In genomic region chr4:41880840-41881831, GRCh38 we compare ENCODE assay signal across 10 cellular contexts. TPM values are rescaled to one million over a fixed set of nuclear protein-coding genes. Genes with fewer than 3 reads are reported as not detected.
DNase-seq lines count a peak whose midpoint lies in the region; ATAC-seq and TF ChIP-seq lines count a peak whose summit lies in the region.
"Had no signal": no experiment of that assay in that cellular context is flagged by ENCODE, and none has a peak within 500 bp of the region (broad histone marks: within the 10 kb centered on the region; RNA-seq: fewer than 3 reads in every experiment).

No MANE protein-coding gene starts in this region.

- peaks cover 3 to 94% (median 64%) of the 10 kb centered on the region in 7 donors for H3K27me3 ChIP-seq in spleen (replicated peaks in 1 of 7)

- in situ Hi-C loops in ACHN (cut with HindIII; ENCODE audit: low pct_ligation_motif_present, low pct_unique_long_range_greater_than_20kb, low sequenced_read_pairs), result no loop called here

- DNase-seq in T-helper 1 cell (no peak), iPS-NIHi11 (ENCODE audit: low spot score) (peak; percentile 44), spleen (peak; percentile 69), ACHN (no peak), SW480 (ENCODE audit: low spot score) (no peak)
- DNase-seq in effector CD8-positive, alpha-beta T cell (lab: John Stamatoyannopoulos, UW), result no peak
- DNase-seq: NCI-H69 had no signal

- ATAC-seq in activated T-helper 17 cell treated with anti-CD3 and anti-CD28 coated beads, Interleukin-2, amount 50 U/mL, for 72 hours (replicated peaks), result no peak
- ATAC-seq: HCT116 had no signal

- H3K4me1 ChIP-seq in spleen, result peaks cover 14 to 55% (median 30%) of the 10 kb centered on the region in 6 donors

- no peak overlapping the region for H3K27ac ChIP-seq in spleen

- no peaks in the 10 kb centered on the region for H3K36me3 ChIP-seq in spleen

- H3K36me3 Mint-ChIP-seq in T-helper 1 cell treated with Interleukin-12 subunit alpha and Interleukin-12 subunit beta and Interleukin-4 antibody, amounts not matched to agents 30 μg/mL and 1 μg/mL, for 36 hours (ENCODE audit: low read depth), result peaks cover 2% of the 10 kb centered on the region
- H3K36me3 Mint-ChIP-seq in activated T-helper 17 cell treated with anti-CD3 and anti-CD28 coated beads, Interleukin-2, amount 50 U/mL, for 72 hours (ENCODE audit: low read depth), result no peaks in the 10 kb centered on the region

- peaks cover 90% of the 10 kb centered on the region for H3K27me3 Mint-ChIP-seq in T-helper 1 cell treated with Interleukin-12 subunit alpha and Interleukin-12 subunit beta and Interleukin-4 antibody, amounts not matched to agents 30 μg/mL and 1 μg/mL, for 36 hours (ENCODE audit: low read depth)
- H3K27me3 Mint-ChIP-seq in activated T-helper 17 cell treated with anti-CD3 and anti-CD28 coated beads, Interleukin-2, amount 50 U/mL, for 72 hours, result peaks cover 53% of the 10 kb centered on the region

- no peak overlapping the region for H3K4me3 Mint-ChIP-seq in T-helper 1 cell treated with Interleukin-12 subunit alpha and Interleukin-12 subunit beta and Interleukin-4 antibody, amounts not matched to agents 30 μg/mL and 1 μg/mL, for 36 hours
- H3K4me3 Mint-ChIP-seq in activated T-helper 17 cell treated with anti-CD3 and anti-CD28 coated beads, Interleukin-2, amount 50 U/mL, for 72 hours, result peak overlapping the region; percentile 50

- H3K4me1 Mint-ChIP-seq in T-helper 1 cell treated with Interleukin-12 subunit alpha and Interleukin-12 subunit beta and Interleukin-4 antibody, amounts not matched to agents 30 μg/mL and 1 μg/mL, for 36 hours (ENCODE audit: low read depth), result peaks cover 3% of the 10 kb centered on the region
- peaks cover 6% of the 10 kb centered on the region for H3K4me1 Mint-ChIP-seq in activated T-helper 17 cell treated with anti-CD3 and anti-CD28 coated beads, Interleukin-2, amount 50 U/mL, for 72 hours

- no peak for TF ChIP-seq CTCF in spleen (IDR thresholded peaks at IDR 0.05 in 8 of 11, conservative IDR thresholded peaks at IDR 0.05 in 3 of 11)

- H3K4me3 ChIP-seq in spleen, result peak overlapping the region; percentile 17 to 64 (median 40)

- no peaks in the 10 kb centered on the region for H3K9me3 Mint-ChIP-seq in T-helper 1 cell treated with Interleukin-12 subunit alpha and Interleukin-12 subunit beta and Interleukin-4 antibody, amounts not matched to agents 30 μg/mL and 1 μg/mL, for 36 hours
- no peaks in the 10 kb centered on the region for H3K9me3 Mint-ChIP-seq in activated T-helper 17 cell treated with anti-CD3 and anti-CD28 coated beads, Interleukin-2, amount 50 U/mL, for 72 hours

- peak overlapping the region; percentile 59 for H3K27ac Mint-ChIP-seq in T-helper 1 cell treated with Interleukin-12 subunit alpha and Interleukin-12 subunit beta and Interleukin-4 antibody, amounts not matched to agents 30 μg/mL and 1 μg/mL, for 36 hours
- no peak overlapping the region for H3K27ac Mint-ChIP-seq in activated T-helper 17 cell treated with anti-CD3 and anti-CD28 coated beads, Interleukin-2, amount 50 U/mL, for 72 hours

- intact Hi-C loops in spleen (cut with DNase I; ENCODE audit: low total_unique reads), result loop anchor here (5.0 kb wide), 1 partner anchor 189 kb away; no protein-coding TSS in a partner anchor

- H3K9me3 ChIP-seq in spleen, result no peaks in the 10 kb centered on the region

- WGBS in spleen, 5 donors, result 3 to 6% (median 4%) methylated on average over 67 to 79 of the region's 79 CpGs

- no peak for TF ChIP-seq POLR2A in spleen (IDR thresholded peaks at IDR 0.05)

RNA-seq across cellular contexts. Expression of gene TMEM33, which starts 54.1 kb away (rescaled TPM):
- total RNA-seq in activated T-helper 17 cell treated with anti-CD3 and anti-CD28 coated beads, Interleukin-2, amount 50 U/mL, for 72 hours, result 10 to 100 TPM; 25.6 to 68.8 TPM
- total RNA-seq in spleen, result 10 to 100 TPM; 51.4 to 69.2 (median 55.7) TPM
- polyA plus RNA-seq in spleen, result 1 to 10 TPM; 4.3 to 8.8 (median 5.8) TPM

Comparison
In these comparisons a context has a peak if more than half of its experiments do, and no peak if none do; other contexts are left out.
1. DNase-seq: peak in iPS-NIHi11 (single experiment) and spleen (single experiment); none in T-helper 1 cell (0 of 5), ACHN (single experiment), SW480 (single experiment) and effector CD8-positive, alpha-beta T cell (single experiment).